8 cellular contexts compared by ENCODE assay signal in the genomic region with DNA sequence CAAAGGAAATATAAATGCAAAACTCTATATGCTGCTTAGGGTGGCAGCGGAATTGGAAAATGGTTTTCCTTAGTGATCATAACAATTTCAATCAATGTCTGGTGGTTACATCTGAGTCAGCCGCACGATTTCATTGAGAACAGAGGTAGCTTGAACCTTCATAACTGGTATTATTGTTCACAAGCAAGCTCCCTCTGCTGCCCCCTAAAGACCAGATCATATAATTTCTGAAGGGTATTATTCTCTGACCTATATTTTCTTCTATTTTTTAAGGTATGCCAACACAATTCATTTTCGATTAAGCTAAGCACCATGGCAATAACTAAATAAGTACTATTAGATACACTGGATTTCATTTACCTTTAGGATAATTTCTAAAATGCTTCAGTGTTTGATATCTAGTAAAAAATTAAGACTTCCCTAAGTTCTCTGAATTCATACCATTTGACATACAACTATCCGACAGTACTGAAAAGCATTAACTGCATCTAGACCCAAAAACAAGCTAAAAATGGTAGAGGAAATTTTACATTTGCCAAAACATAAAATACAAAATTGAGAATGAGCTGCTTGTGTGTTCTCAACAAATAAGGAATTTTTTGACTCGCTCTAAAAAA.
A peak's percentile ranks its signal among the peaks of the same experiment; 100 is the strongest.
DNase-seq lines count a peak whose midpoint lies in the region; ATAC-seq and TF ChIP-seq lines count a peak whose summit lies in the region.

No MANE protein-coding gene starts in this region.

- H2AK5ac ChIP-seq in IMR-90 (ENCODE audit: low read depth, low read length) = no peak overlapping the region

- H3K27me3 ChIP-seq in IMR-90 (ENCODE audit: control insufficient read depth, insufficient read depth, low read length) (no peaks in the 10 kb centered on the region), stomach (no peaks in the 10 kb centered on the region)

- H2AK9ac ChIP-seq in IMR-90 (replicated peaks; ENCODE audit: low read depth, low read length, poor library complexity) = no peak overlapping the region

- H3K4me1 ChIP-seq in IMR-90 (ENCODE audit: control insufficient read depth, insufficient read depth, low read length) = no peaks in the 10 kb centered on the region
- H3K4me1 ChIP-seq in stomach = no peaks in the 10 kb centered on the region

- H2BK15ac ChIP-seq in IMR-90 (ENCODE audit: low read depth, low read length) = no peak overlapping the region

- H3K9ac ChIP-seq in IMR-90 (ENCODE audit: low read depth, low read length) = no peak overlapping the region

- H2BK5ac ChIP-seq in IMR-90 (ENCODE audit: low read depth, low read length, poor library complexity, severe bottlenecking) = no peak overlapping the region

- peak; percentile 49 for TF ChIP-seq CTCF in IMR-90 (conservative IDR thresholded peaks at IDR 0.05; ENCODE audit: low read depth, low read length)
- TF ChIP-seq CTCF in stomach (IDR thresholded peaks at IDR 0.05) = peak in 3 of 7 experiments; percentile 29 to 39 (median 29)

- CTCF ChIA-PET in activated naive CD4-positive, alpha-beta T cell treated with anti-CD3 and anti-CD28 coated beads for 36 hours (lab: Charles Lee) = interaction anchor here (0.7 to 2.3 kb wide), 8 partner anchors 9 to 489 kb away, joined by 3 to 9 read pairs (median 4); no protein-coding TSS in a partner anchor
- CTCF ChIA-PET in activated naive CD4-positive, alpha-beta T cell treated with anti-CD3 and anti-CD28 coated beads, Interleukin-2, amount 10 ng/mL, durations not matched to agents 7 days and 5 days (lab: Charles Lee) = interaction anchor here (0.8 to 2.1 kb wide), 8 partner anchors 10 to 545 kb away, joined by 3 to 7 read pairs (median 3); no protein-coding TSS in a partner anchor
- CTCF ChIA-PET in IMR-90 (lab: Yijun Ruan, JAX) = interaction anchor here (0.7 to 2.2 kb wide), 6 partner anchors 10 to 455 kb away, joined by 3 to 9 read pairs (median 4); no protein-coding TSS in a partner anchor

- POLR2A ChIA-PET in IMR-90 (lab: Charles Lee; ENCODE audit: unreplicated experiment) = no interaction called here

- H3K36me3 ChIP-seq in IMR-90 (ENCODE audit: control insufficient read depth, insufficient read depth, low read length) (no peaks in the 10 kb centered on the region), stomach (no peaks in the 10 kb centered on the region)

- H3K56ac ChIP-seq in IMR-90 (ENCODE audit: extremely low read depth, insufficient read depth, low read length) = no peak overlapping the region

- no peak overlapping the region for H4K8ac ChIP-seq in IMR-90 (ENCODE audit: low read depth in 2 of 2, low read length in 2 of 2)

- no peaks in the 10 kb centered on the region for H3K36me3 Mint-ChIP-seq in activated naive CD4-positive, alpha-beta T cell treated with anti-CD3 and anti-CD28 coated beads for 36 hours (ENCODE audit: low read depth)
- no peaks in the 10 kb centered on the region for H3K36me3 Mint-ChIP-seq in activated naive CD4-positive, alpha-beta T cell treated with anti-CD3 and anti-CD28 coated beads, Interleukin-2, amount 10 ng/mL, durations not matched to agents 7 days and 5 days

- no peak overlapping the region for H2BK20ac ChIP-seq in IMR-90 (ENCODE audit: low read depth, low read length)

- peaks cover 44% of the 10 kb centered on the region for H3K27me3 Mint-ChIP-seq in activated naive CD4-positive, alpha-beta T cell treated with anti-CD3 and anti-CD28 coated beads for 36 hours (ENCODE audit: low read depth)
- H3K27me3 Mint-ChIP-seq in activated naive CD4-positive, alpha-beta T cell treated with anti-CD3 and anti-CD28 coated beads, Interleukin-2, amount 10 ng/mL, durations not matched to agents 7 days and 5 days = peaks cover 24% of the 10 kb centered on the region

- no peaks in the 10 kb centered on the region for H4K20me1 ChIP-seq in IMR-90 (ENCODE audit: insufficient read depth, low read length)

- peaks cover 3% of the 10 kb centered on the region for H3K9me3 Mint-ChIP-seq in activated naive CD4-positive, alpha-beta T cell treated with anti-CD3 and anti-CD28 coated beads for 36 hours
- H3K9me3 Mint-ChIP-seq in activated naive CD4-positive, alpha-beta T cell treated with anti-CD3 and anti-CD28 coated beads, Interleukin-2, amount 10 ng/mL, durations not matched to agents 7 days and 5 days = no peaks in the 10 kb centered on the region

- H4K91ac ChIP-seq in IMR-90 (ENCODE audit: insufficient read depth, low read depth, low read length) = no peak overlapping the region

- no peak for TF ChIP-seq EP300 in stomach (IDR thresholded peaks at IDR 0.05)

- no peak overlapping the region for H3K23ac ChIP-seq in IMR-90 (ENCODE audit: low read depth, low read length)

- no peak for TF ChIP-seq RAD21 in IMR-90 (IDR thresholded peaks at IDR 0.05; ENCODE audit: low read length)

- H3K18ac ChIP-seq in IMR-90 (ENCODE audit: low read depth, low read length) = no peak overlapping the region

- no peak for TF ChIP-seq POLR2A in IMR-90 (IDR thresholded peaks at IDR 0.05; ENCODE audit: low read depth, low read length)
- no peak for TF ChIP-seq POLR2A in stomach (IDR thresholded peaks at IDR 0.05)

- ATAC-seq in IMR-90 (ENCODE audit: low read depth) (no peak), GM18502 (IDR thresholded peaks at IDR 0.05; ENCODE audit: poor library complexity, unreplicated experiment) (no peak), GM21515 (IDR thresholded peaks at IDR 0.05; ENCODE audit: unreplicated experiment) (no peak)

- intact Hi-C loops in activated naive CD4-positive, alpha-beta T cell treated with anti-CD3 and anti-CD28 coated beads for 36 hours (cut with micrococcal nuclease) = loop anchor here (1.0 to 10.0 kb wide), 3 partner anchors 212 to 488 kb away; no protein-coding TSS in a partner anchor
- intact Hi-C loops in IMR-90 (cut with micrococcal nuclease) = loop anchor here (10.0 kb wide), 1 partner anchor 352 kb away; no protein-coding TSS in a partner anchor
- intact Hi-C loops in stomach (cut with DNase I; ENCODE audit: low total_unique reads) = no loop called here

- H3K4me2 ChIP-seq in IMR-90 (ENCODE audit: low read depth, low read length) = no peak overlapping the region

- H3K4me3 ChIP-seq in IMR-90 (ENCODE audit: insufficient read depth, low read depth, low read length) (no peak overlapping the region), stomach (no peak overlapping the region)

- DNase-seq in activated naive CD4-positive, alpha-beta T cell treated with anti-CD3 and anti-CD28 coated beads for 36 hours = peak; percentile 7
- DNase-seq in activated naive CD4-positive, alpha-beta T cell treated with anti-CD3 and anti-CD28 coated beads, Interleukin-2, amount 10 ng/mL, durations not matched to agents 7 days and 5 days = no peak
- DNase-seq in IMR-90 (peak; percentile 22), SK-N-DZ (ENCODE audit: low spot score) (peak; percentile 53), germinal center (ENCODE audit: low spot score) (peak; percentile 6), stomach (no peak)

- no peak overlapping the region for H3K27ac ChIP-seq in IMR-90 (ENCODE audit: insufficient read depth, low read length)
- H3K27ac ChIP-seq in stomach = no peak overlapping the region

- H3K4me1 Mint-ChIP-seq in activated naive CD4-positive, alpha-beta T cell treated with anti-CD3 and anti-CD28 coated beads for 36 hours (ENCODE audit: low read depth) = no peaks in the 10 kb centered on the region
- H3K4me1 Mint-ChIP-seq in activated naive CD4-positive, alpha-beta T cell treated with anti-CD3 and anti-CD28 coated beads, Interleukin-2, amount 10 ng/mL, durations not matched to agents 7 days and 5 days = no peaks in the 10 kb centered on the region

- WGBS in IMR-90 (ENCODE audit: extremely low coverage in 2 of 2, insufficient read length in 1 of 2), 2 experiments = no CpG with 5 or more reads among the region's 6 CpGs
- 55 to 66% (median 59%) methylated on average over 6 of the region's 6 CpGs for WGBS in stomach, 5 donors

- no peaks in the 10 kb centered on the region for H3K9me1 ChIP-seq in IMR-90 (ENCODE audit: insufficient read depth, low read length)

- H3K4ac ChIP-seq in IMR-90 (ENCODE audit: low read depth, low read length) = no peak overlapping the region

- H2AFZ ChIP-seq in IMR-90 (replicated peaks; ENCODE audit: low read length, poor library complexity) = no peak overlapping the region

- H3K27ac Mint-ChIP-seq in activated naive CD4-positive, alpha-beta T cell treated with anti-CD3 and anti-CD28 coated beads for 36 hours = no peak overlapping the region
- H3K27ac Mint-ChIP-seq in activated naive CD4-positive, alpha-beta T cell treated with anti-CD3 and anti-CD28 coated beads, Interleukin-2, amount 10 ng/mL, durations not matched to agents 7 days and 5 days = no peak overlapping the region

- dilution Hi-C loops in IMR-90 (cut with HindIII; ENCODE audit: low sequenced_read_pairs, unreplicated experiment) = no loop called here

- H3K79me1 ChIP-seq in IMR-90 (ENCODE audit: low read depth in 1 of 2, low read length in 2 of 2) = no peaks in the 10 kb centered on the region

- no peak overlapping the region for H3K4me3 Mint-ChIP-seq in activated naive CD4-positive, alpha-beta T cell treated with anti-CD3 and anti-CD28 coated beads for 36 hours
- no peak overlapping the region for H3K4me3 Mint-ChIP-seq in activated naive CD4-positive, alpha-beta T cell treated with anti-CD3 and anti-CD28 coated beads, Interleukin-2, amount 10 ng/mL, durations not matched to agents 7 days and 5 days

- no peak overlapping the region for H2BK120ac ChIP-seq in IMR-90 (ENCODE audit: low read depth, low read length)

- no TSS peak for BruUV-seq in IMR-90 (replicated peaks; lab: Mats Ljungman, UMichigan)

- H3K9me3 ChIP-seq in IMR-90 (ENCODE audit: control insufficient read depth, insufficient read depth, low read length) (no peaks in the 10 kb centered on the region), stomach (no peaks in the 10 kb centered on the region)

- H3K14ac ChIP-seq in IMR-90 (replicated peaks; ENCODE audit: low read depth, low read length) = no peak overlapping the region

- in situ Hi-C loops in IMR-90 (cut with MboI; ENCODE audit: low sequenced_read_pairs) = no loop called here

- no peak overlapping the region for H4K5ac ChIP-seq in IMR-90 (ENCODE audit: low read depth, low read length)

TF ChIP-seq in IMR-90, 13 proteins besides CTCF, POLR2A, EP300 and RAD21 (continues in another document):
- no peak for TF ChIP-seq RFX5 (IDR thresholded peaks at IDR 0.05; ENCODE audit: low read depth, low read length)
- TF ChIP-seq, protein P1, sequence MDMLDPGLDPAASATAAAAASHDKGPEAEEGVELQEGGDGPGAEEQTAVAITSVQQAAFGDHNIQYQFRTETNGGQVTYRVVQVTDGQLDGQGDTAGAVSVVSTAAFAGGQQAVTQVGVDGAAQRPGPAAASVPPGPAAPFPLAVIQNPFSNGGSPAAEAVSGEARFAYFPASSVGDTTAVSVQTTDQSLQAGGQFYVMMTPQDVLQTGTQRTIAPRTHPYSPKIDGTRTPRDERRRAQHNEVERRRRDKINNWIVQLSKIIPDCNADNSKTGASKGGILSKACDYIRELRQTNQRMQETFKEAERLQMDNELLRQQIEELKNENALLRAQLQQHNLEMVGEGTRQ (IDR thresholded peaks at IDR 0.05; ENCODE audit: low read depth, low read length) = no peak
- TF ChIP-seq SMC3 (IDR thresholded peaks at IDR 0.05; ENCODE audit: low read depth, low read length) = no peak
- no peak for TF ChIP-seq NFE2L2 (IDR thresholded peaks at IDR 0.05; ENCODE audit: low read depth, low read length)
- TF ChIP-seq RCOR1 (IDR thresholded peaks at IDR 0.05; ENCODE audit: insufficient replicate concordance, low read length) = no peak
- no peak for TF ChIP-seq CEBPB (IDR thresholded peaks at IDR 0.05; ENCODE audit: low read depth, low read length)
- TF ChIP-seq BHLHE40 (IDR thresholded peaks at IDR 0.05; ENCODE audit: low read depth, low read length) = no peak

Comparison
In these comparisons a context has a peak if more than half of its experiments do, and no peak if none do; other contexts are left out.
1. DNase-seq: peak in activated naive CD4-positive, alpha-beta T cell treated with anti-CD3 and anti-CD28 coated beads for 36 hours (single experiment), IMR-90 (single experiment), SK-N-DZ (single experiment) and germinal center (single experiment); none in activated naive CD4-positive, alpha-beta T cell treated with anti-CD3 and anti-CD28 coated beads, Interleukin-2, amount 10 ng/mL, durations not matched to agents 7 days and 5 days (single experiment) and stomach (single experiment).